ENCODE assay signal across 8 cellular contexts in genomic region chr3:172591876-172592771, GRCh38.
DNase-seq lines count a peak whose midpoint lies in the region; ATAC-seq, FAIRE-seq and TF ChIP-seq lines count a peak whose summit lies in the region.

No MANE protein-coding gene starts in this region.

- no peaks in the 10 kb centered on the region for H3K9me3 ChIP-seq in naive thymus-derived CD4-positive, alpha-beta T cell (ENCODE audit: control insufficient read depth in 2 of 3, low read length in 3 of 3)
- H3K9me3 ChIP-seq in right cardiac atrium (ENCODE audit: control insufficient read depth, low read length) = no peaks in the 10 kb centered on the region

- no peak for FAIRE-seq in H54 (lab: Jason Lieb, UNC)

- peaks cover 35 to 40% of the 10 kb centered on the region in 2 donors for H3K4me1 ChIP-seq in naive thymus-derived CD4-positive, alpha-beta T cell (ENCODE audit: control insufficient read depth in 2 of 2, insufficient read depth in 2 of 2, low read length in 2 of 2)
- H3K4me1 ChIP-seq in right cardiac atrium (ENCODE audit: control insufficient read depth, insufficient read depth, low read length) = no peaks in the 10 kb centered on the region

- H3K4me3 Mint-ChIP-seq in naive thymus-derived CD4-positive, alpha-beta T cell = peak overlapping the region; percentile 48 to 91 (median 78)

- DNase-seq in activated CD4-positive, alpha-beta T cell treated with anti-CD3 and anti-CD28 coated beads, Interleukin-2, amount 50 U/mL, for 48 hours = peak; percentile 83 to 90
- peak; percentile 33 to 91 (median 52) for DNase-seq in naive thymus-derived CD4-positive, alpha-beta T cell
- DNase-seq in NCI-H748 treated with DMSO at 0.1 percent for 48 hours (lab: John Stamatoyannopoulos, UW) = no peak
- no peak for DNase-seq in right cardiac atrium
- DNase-seq in H54 (ENCODE audit: insufficient read length, low spot score) = no peak

- peak; percentile 85 for ATAC-seq in GM19452 (IDR thresholded peaks at IDR 0.05; ENCODE audit: unreplicated experiment)
- peak; percentile 91 for ATAC-seq in HG03442 (IDR thresholded peaks at IDR 0.05; ENCODE audit: unreplicated experiment)
- ATAC-seq in naive thymus-derived CD4-positive, alpha-beta T cell = peak; percentile 93
- no peak for ATAC-seq in right cardiac atrium
- ATAC-seq in esophagus mucosa = no peak

- H3K36me3 Mint-ChIP-seq in naive thymus-derived CD4-positive, alpha-beta T cell = peaks cover 0 to 38% (median 16%) of the 10 kb centered on the region in 5 donors

- intact Hi-C loops in naive thymus-derived CD4-positive, alpha-beta T cell (cut with micrococcal nuclease) = loop anchor here (1.0 to 10.0 kb wide), 15 partner anchors 12 to 1717 kb away; partner anchors contain the start of genes ECT2 (in 1 of the 2), EIF5A2 (in 1 of the 2), RPL22L1 (in 1 of the 2) and TNFSF10 (in 1 of the 2)
- intact Hi-C loops in right cardiac atrium (cut with DNase I) = loop anchor here in 2 of 4 donors (10.0 kb wide), 2 partner anchors 77 to 97 kb away; no protein-coding TSS in a partner anchor

- CTCF ChIA-PET in naive thymus-derived CD4-positive, alpha-beta T cell (lab: Charles Lee) = no interaction called here

- H3K27ac Mint-ChIP-seq in naive thymus-derived CD4-positive, alpha-beta T cell = peak overlapping the region; percentile 74 to 94 (median 89)

- POLR2A ChIA-PET in naive thymus-derived CD4-positive, alpha-beta T cell (lab: Charles Lee) = interaction anchor here (0.9 to 4.6 kb wide), 6 partner anchors 9 to 73 kb away, joined by 3 to 54 read pairs (median 4); partner anchors contain the start of gene TNFSF10

- peaks cover 0 to 27% (median 11%) of the 10 kb centered on the region in 11 donors for H3K9me3 Mint-ChIP-seq in naive thymus-derived CD4-positive, alpha-beta T cell

- no peaks in the 10 kb centered on the region for H3K27me3 Mint-ChIP-seq in naive thymus-derived CD4-positive, alpha-beta T cell

- TF ChIP-seq POLR2A in H54 (IDR thresholded peaks at IDR 0.05; ENCODE audit: low read depth, low read length) = no peak

- H3K4me1 Mint-ChIP-seq in naive thymus-derived CD4-positive, alpha-beta T cell = peaks cover 54 to 88% (median 83%) of the 10 kb centered on the region in 7 donors

- 86% methylated on average over 11 of the region's 11 CpGs for WGBS in right cardiac atrium

- H3K27me3 ChIP-seq in naive thymus-derived CD4-positive, alpha-beta T cell (ENCODE audit: control insufficient read depth in 2 of 2, insufficient read depth in 2 of 2, low read length in 2 of 2) = no peaks in the 10 kb centered on the region
- no peaks in the 10 kb centered on the region for H3K27me3 ChIP-seq in right cardiac atrium (ENCODE audit: control insufficient read depth, insufficient read depth)

- peak overlapping the region; percentile 56 for H3K27ac ChIP-seq in naive thymus-derived CD4-positive, alpha-beta T cell (ENCODE audit: low read depth, low read length)
- no peak overlapping the region for H3K27ac ChIP-seq in right cardiac atrium (ENCODE audit: low read length)

- peak overlapping the region; percentile 43 for H3K4me3 ChIP-seq in naive thymus-derived CD4-positive, alpha-beta T cell (ENCODE audit: low read length)
- no peak overlapping the region for H3K4me3 ChIP-seq in right cardiac atrium (ENCODE audit: low read length)

- H3K36me3 ChIP-seq in naive thymus-derived CD4-positive, alpha-beta T cell (ENCODE audit: control insufficient read depth in 2 of 3, insufficient read depth in 3 of 3, low read length in 3 of 3) = no peaks in the 10 kb centered on the region

Comparison
In these comparisons a context has a peak if more than half of its experiments do, and no peak if none do; other contexts are left out.
1. ATAC-seq: peak in GM19452 (single experiment), HG03442 (single experiment) and naive thymus-derived CD4-positive, alpha-beta T cell (single experiment); none in right cardiac atrium (0 of 2) and esophagus mucosa (single experiment).
2. DNase-seq: peak in activated CD4-positive, alpha-beta T cell treated with anti-CD3 and anti-CD28 coated beads, Interleukin-2, amount 50 U/mL, for 48 hours (2 of 2) and naive thymus-derived CD4-positive, alpha-beta T cell (9 of 9); none in NCI-H748 treated with DMSO at 0.1 percent for 48 hours (single experiment), right cardiac atrium (0 of 3) and H54 (single experiment).